21 cellular contexts compared by ENCODE assay signal in genomic region chr3:7194081-7194835, GRCh38.
DNase-seq lines count a peak whose midpoint lies in the region; ATAC-seq and TF ChIP-seq lines count a peak whose summit lies in the region.
"Had no signal": no experiment of that assay in that cellular context is flagged by ENCODE, and none has a peak within 500 bp of the region (broad histone marks: within the 10 kb centered on the region; RNA-seq: fewer than 3 reads in every experiment).

No MANE protein-coding gene starts in this region.

- no peak for ATAC-seq in activated CD4-positive, alpha-beta T cell treated with anti-CD3 and anti-CD28 coated beads for 36 hours
- no peak for ATAC-seq in HG03439 (IDR thresholded peaks at IDR 0.05; ENCODE audit: unreplicated experiment)

- CTCF ChIA-PET in MCF 10A (lab: Yijun Ruan, JAX): no interaction called here
- CTCF ChIA-PET in activated CD4-positive, alpha-beta T cell treated with anti-CD3 and anti-CD28 coated beads for 36 hours (lab: Charles Lee): no interaction called here

- H3K4me3 ChIP-seq in breast epithelium (no peak overlapping the region), epithelial cell of esophagus (ENCODE audit: low read length) (no peak overlapping the region), kidney epithelial cell (ENCODE audit: low read depth, low read length) (no peak overlapping the region)
- H3K4me3 ChIP-seq: BLaER1 had no signal

- H3K36me3 ChIP-seq in breast epithelium (no peaks in the 10 kb centered on the region), kidney epithelial cell (ENCODE audit: control insufficient read depth, insufficient read depth, low read length) (no peaks in the 10 kb centered on the region)
- H3K36me3 ChIP-seq: BLaER1 had no signal

- DNase-seq in MCF 10A (ENCODE audit: unreplicated experiment): peak; percentile 68
- no peak for DNase-seq in breast epithelium (ENCODE audit: low spot score in 2 of 2)
- DNase-seq in epithelial cell of esophagus (ENCODE audit: low read depth): peak; percentile 73
- peak; percentile 51 for DNase-seq in kidney epithelial cell (ENCODE audit: low read depth)
- DNase-seq in activated CD4-positive, alpha-beta T cell treated with anti-CD3 and anti-CD28 coated beads for 36 hours: no peak
- no peak for DNase-seq in DMS53 treated with DMSO at 0.1 percent for 48 hours (lab: John Stamatoyannopoulos, UW; ENCODE audit: unreplicated experiment)
- DNase-seq in NCI-H1436 treated with DMSO at 0.1 percent for 48 hours (lab: John Stamatoyannopoulos, UW): no peak
- DNase-seq: ACHN; CD4-positive, alpha-beta T cell; GDM1; H7; KG1; NCI-H1105; NCI-H2029 treated with DMSO at 0.1 percent for 48 hours; NCI-H2171; NCI-H345; NCI-H524; Right ventricle myocardium superior had no signal

- no peaks in the 10 kb centered on the region for H3K27me3 Mint-ChIP-seq in MCF 10A (ENCODE audit: insufficient read depth, unreplicated experiment)
- no peaks in the 10 kb centered on the region for H3K27me3 Mint-ChIP-seq in activated CD4-positive, alpha-beta T cell treated with anti-CD3 and anti-CD28 coated beads for 36 hours
- H3K27me3 Mint-ChIP-seq: CD4-positive, alpha-beta T cell had no signal

- no peak for TF ChIP-seq CTCF in MCF 10A (IDR thresholded peaks at IDR 0.05; ENCODE audit: unreplicated experiment)
- no peak for TF ChIP-seq CTCF in breast epithelium (IDR thresholded peaks at IDR 0.05)
- TF ChIP-seq CTCF in epithelial cell of esophagus (IDR thresholded peaks at IDR 0.05; ENCODE audit: insufficient read depth, low read depth, low read length, missing control alignments): no peak
- no peak for TF ChIP-seq CTCF in kidney epithelial cell (IDR thresholded peaks at IDR 0.05; ENCODE audit: insufficient read depth, low read length, poor library complexity, severe bottlenecking)

- no peak overlapping the region for H3K27ac Mint-ChIP-seq in MCF 10A (ENCODE audit: low read depth, unreplicated experiment)
- H3K27ac Mint-ChIP-seq in activated CD4-positive, alpha-beta T cell treated with anti-CD3 and anti-CD28 coated beads for 36 hours: no peak overlapping the region
- H3K27ac Mint-ChIP-seq: CD4-positive, alpha-beta T cell had no signal

- H3K9me3 Mint-ChIP-seq in MCF 10A (ENCODE audit: unreplicated experiment): no peaks in the 10 kb centered on the region
- no peaks in the 10 kb centered on the region for H3K9me3 Mint-ChIP-seq in activated CD4-positive, alpha-beta T cell treated with anti-CD3 and anti-CD28 coated beads for 36 hours (ENCODE audit: low read depth)
- H3K9me3 Mint-ChIP-seq: CD4-positive, alpha-beta T cell had no signal

- H3K27ac ChIP-seq in breast epithelium: no peak overlapping the region
- H3K27ac ChIP-seq: 22Rv1, BLaER1 had no signal

- H3K4me1 Mint-ChIP-seq in MCF 10A (ENCODE audit: insufficient read depth, unreplicated experiment): peaks cover 9% of the 10 kb centered on the region
- H3K4me1 Mint-ChIP-seq in activated CD4-positive, alpha-beta T cell treated with anti-CD3 and anti-CD28 coated beads for 36 hours: no peaks in the 10 kb centered on the region

- no peaks in the 10 kb centered on the region for H3K4me1 ChIP-seq in breast epithelium
- H3K4me1 ChIP-seq: BLaER1 had no signal

- intact Hi-C loops in MCF 10A (cut with micrococcal nuclease) (no loop called here), breast epithelium (cut with DNase I; ENCODE audit: low total_unique reads) (no loop called here)
- intact Hi-C loops in activated CD4-positive, alpha-beta T cell treated with anti-CD3 and anti-CD28 coated beads for 36 hours (cut with DNase I, micrococcal nuclease): no loop called here

- no peaks in the 10 kb centered on the region for H3K36me3 Mint-ChIP-seq in MCF 10A (ENCODE audit: insufficient read depth, unreplicated experiment)
- H3K36me3 Mint-ChIP-seq in activated CD4-positive, alpha-beta T cell treated with anti-CD3 and anti-CD28 coated beads for 36 hours (ENCODE audit: low read depth): no peaks in the 10 kb centered on the region

- H3K27me3 ChIP-seq in breast epithelium (no peaks in the 10 kb centered on the region), kidney epithelial cell (ENCODE audit: control insufficient read depth, insufficient read depth, low read length) (no peaks in the 10 kb centered on the region)
- H3K27me3 ChIP-seq: BLaER1 had no signal

- H3K9me3 ChIP-seq in breast epithelium: no peaks in the 10 kb centered on the region
- H3K9me3 ChIP-seq: BLaER1 had no signal

- no peak overlapping the region for H3K4me3 Mint-ChIP-seq in MCF 10A (ENCODE audit: unreplicated experiment)
- no peak overlapping the region for H3K4me3 Mint-ChIP-seq in activated CD4-positive, alpha-beta T cell treated with anti-CD3 and anti-CD28 coated beads for 36 hours
- H3K4me3 Mint-ChIP-seq: CD4-positive, alpha-beta T cell had no signal

- POLR2A ChIA-PET in MCF 10A (lab: Yijun Ruan, JAX): no interaction called here
- POLR2A ChIA-PET in activated CD4-positive, alpha-beta T cell treated with anti-CD3 and anti-CD28 coated beads for 36 hours (lab: Charles Lee): no interaction called here

- no TSS peak for BruUV-seq in MCF 10A (replicated peaks; lab: Mats Ljungman, UMichigan)

- no peak for TF ChIP-seq POLR2A in breast epithelium (IDR thresholded peaks at IDR 0.05)

Comparison
In these comparisons a context has a peak if more than half of its experiments do, and no peak if none do; other contexts are left out.
1. DNase-seq: peak in MCF 10A (single experiment), epithelial cell of esophagus (single experiment) and kidney epithelial cell (single experiment); none in breast epithelium (0 of 2), activated CD4-positive, alpha-beta T cell treated with anti-CD3 and anti-CD28 coated beads for 36 hours (single experiment), DMS53 treated with DMSO at 0.1 percent for 48 hours (single experiment) and NCI-H1436 treated with DMSO at 0.1 percent for 48 hours (single experiment).